19 cellular contexts compared by ENCODE assay signal in genomic region chr22:46757104-46757503, GRCh38. TPM values are rescaled to one million over a fixed set of nuclear protein-coding genes. Genes with fewer than 3 reads are reported as not detected.
A peak's percentile ranks its signal among the peaks of the same experiment; 100 is the strongest.
DNase-seq lines count a peak whose midpoint lies in the region; ATAC-seq and TF ChIP-seq lines count a peak whose summit lies in the region.
"Had no signal": no experiment of that assay in that cellular context is flagged by ENCODE, and none has a peak within 500 bp of the region (broad histone marks: within the 10 kb centered on the region; RNA-seq: fewer than 3 reads in every experiment).

No MANE protein-coding gene starts in this region.

- peak overlapping the region; percentile 97 for H3K27ac Mint-ChIP-seq in dendritic cell treated with granulocyte-macrophage colony-stimulating factor and Interleukin-4, amounts not matched to agents 40 ng/mL and 50 ng/mL, for 4 days
- peak overlapping the region; percentile 64 for H3K27ac Mint-ChIP-seq in memory B cell
- H3K27ac Mint-ChIP-seq: H9 had no signal

- no peak for ATAC-seq in memory B cell (ENCODE audit: low read depth)
- ATAC-seq: CD8-positive, alpha-beta T cell; GM12878; K562 had no signal

- peaks cover 11% of the 10 kb centered on the region for H3K9me3 Mint-ChIP-seq in dendritic cell treated with granulocyte-macrophage colony-stimulating factor and Interleukin-4, amounts not matched to agents 40 ng/mL and 50 ng/mL, for 4 days
- H3K9me3 Mint-ChIP-seq in memory B cell: peaks cover 4% of the 10 kb centered on the region

- peaks cover 20 to 35% (median 25%) of the 10 kb centered on the region in 11 experiments for H3K9me3 ChIP-seq in BLaER1 treated with 17β-estradiol and CSF1 and Interleukin-3, amounts not matched to agents 10 nM and 100 nM (replicated peaks in 1 of 11)
- H3K9me3 ChIP-seq: BE2C had no signal

- H3K27me3 Mint-ChIP-seq in dendritic cell treated with granulocyte-macrophage colony-stimulating factor and Interleukin-4, amounts not matched to agents 40 ng/mL and 50 ng/mL, for 4 days: no peaks in the 10 kb centered on the region
- no peaks in the 10 kb centered on the region for H3K27me3 Mint-ChIP-seq in memory B cell

- intact Hi-C loops in dendritic cell treated with granulocyte-macrophage colony-stimulating factor and Interleukin-4, amounts not matched to agents 40 ng/mL and 50 ng/mL, for 4 days (cut with micrococcal nuclease): no loop called here
- intact Hi-C loops in posterior vena cava (cut with DNase I): no loop called here

- H4K20me1 ChIP-seq in BLaER1 treated with 17β-estradiol and CSF1 and Interleukin-3, amounts not matched to agents 10 nM and 100 nM: no peaks in the 10 kb centered on the region

- peak overlapping the region in 5 of 11 experiments; percentile 9 to 56 (median 48); a peak in 5 of 22 replicates for H3K27ac ChIP-seq in BLaER1 treated with 17β-estradiol and CSF1 and Interleukin-3, amounts not matched to agents 10 nM and 100 nM
- H3K27ac ChIP-seq in HL-60 (replicated peaks): peak overlapping the region; percentile 54; the same call in 1 of the 2 replicates

- H3K27me3 ChIP-seq in BLaER1 treated with 17β-estradiol and CSF1 and Interleukin-3, amounts not matched to agents 10 nM and 100 nM: no peaks in the 10 kb centered on the region
- no peaks in the 10 kb centered on the region for H3K27me3 ChIP-seq in HL-60 (ENCODE audit: insufficient read depth, poor library complexity, severe bottlenecking)
- H3K27me3 ChIP-seq: BE2C had no signal

- no peak overlapping the region for H3K4me3 Mint-ChIP-seq in dendritic cell treated with granulocyte-macrophage colony-stimulating factor and Interleukin-4, amounts not matched to agents 40 ng/mL and 50 ng/mL, for 4 days
- H3K4me3 Mint-ChIP-seq in memory B cell: no peak overlapping the region
- H3K4me3 Mint-ChIP-seq: CD8-positive, alpha-beta T cell; H9 had no signal

- peak overlapping the region; percentile 58 to 86 (median 67) for H3K4me2 ChIP-seq in BLaER1 treated with 17β-estradiol and CSF1 and Interleukin-3, amounts not matched to agents 10 nM and 100 nM

- H3K4me1 Mint-ChIP-seq in dendritic cell treated with granulocyte-macrophage colony-stimulating factor and Interleukin-4, amounts not matched to agents 40 ng/mL and 50 ng/mL, for 4 days (ENCODE audit: low read depth): peaks cover 88% of the 10 kb centered on the region
- peaks cover 17% of the 10 kb centered on the region for H3K4me1 Mint-ChIP-seq in memory B cell

- peaks cover 62 to 83% (median 69%) of the 10 kb centered on the region in 10 experiments for H3K4me1 ChIP-seq in BLaER1 treated with 17β-estradiol and CSF1 and Interleukin-3, amounts not matched to agents 10 nM and 100 nM

- TF ChIP-seq CTCF in HL-60 (IDR thresholded peaks at IDR 0.05; ENCODE audit: insufficient read depth, low read length): no peak

- peaks cover 19% of the 10 kb centered on the region for H3K36me3 Mint-ChIP-seq in dendritic cell treated with granulocyte-macrophage colony-stimulating factor and Interleukin-4, amounts not matched to agents 40 ng/mL and 50 ng/mL, for 4 days (ENCODE audit: low read depth)
- peaks cover 3% of the 10 kb centered on the region for H3K36me3 Mint-ChIP-seq in memory B cell

- no peak overlapping the region for H3K4me3 ChIP-seq in BLaER1 treated with 17β-estradiol and CSF1 and Interleukin-3, amounts not matched to agents 10 nM and 100 nM
- no peak overlapping the region for H3K4me3 ChIP-seq in HL-60 (replicated peaks; ENCODE audit: insufficient read depth, low read length)
- H3K4me3 ChIP-seq: GM12878, K562 had no signal

- H3K9ac ChIP-seq in BLaER1 treated with 17β-estradiol and CSF1 and Interleukin-3, amounts not matched to agents 10 nM and 100 nM: no peak overlapping the region

- DNase-seq in HL-60 (ENCODE audit: low read depth in 1 of 2, low spot score in 1 of 2) (no peak), memory B cell (ENCODE audit: low spot score in 2 of 2) (no peak), NCI-H1694 (lab: John Stamatoyannopoulos, UW) (no peak), RPMI8226 (no peak), posterior vena cava (ENCODE audit: low spot score) (no peak), NCI-H2227 treated with DMSO at 0.1 percent for 48 hours (lab: John Stamatoyannopoulos, UW) (no peak)
- DNase-seq: ACHN; BE2C; Calu3; CD8-positive, alpha-beta T cell; DMS53; DND-41; EL; H9; IMR-90 had no signal

- H3K36me3 ChIP-seq in BLaER1 treated with 17β-estradiol and CSF1 and Interleukin-3, amounts not matched to agents 10 nM and 100 nM: peaks cover 0 to 13% (median 8%) of the 10 kb centered on the region in 11 experiments; a peak in 9 of 22 replicates
- H3K36me3 ChIP-seq: BE2C had no signal

RNA-seq across cellular contexts. Expression of gene TBC1D22A, which starts 5.3 kb away (rescaled TPM):
- 10 to 100 TPM; 19.3 to 21.7 TPM for total RNA-seq in posterior vena cava

RNA-seq across cellular contexts. Expression of gene CERK, which starts 19.1 kb away (rescaled TPM):
- total RNA-seq in posterior vena cava: 10 to 100 TPM; 25.4 to 36.4 TPM
